In the genomic region with DNA sequence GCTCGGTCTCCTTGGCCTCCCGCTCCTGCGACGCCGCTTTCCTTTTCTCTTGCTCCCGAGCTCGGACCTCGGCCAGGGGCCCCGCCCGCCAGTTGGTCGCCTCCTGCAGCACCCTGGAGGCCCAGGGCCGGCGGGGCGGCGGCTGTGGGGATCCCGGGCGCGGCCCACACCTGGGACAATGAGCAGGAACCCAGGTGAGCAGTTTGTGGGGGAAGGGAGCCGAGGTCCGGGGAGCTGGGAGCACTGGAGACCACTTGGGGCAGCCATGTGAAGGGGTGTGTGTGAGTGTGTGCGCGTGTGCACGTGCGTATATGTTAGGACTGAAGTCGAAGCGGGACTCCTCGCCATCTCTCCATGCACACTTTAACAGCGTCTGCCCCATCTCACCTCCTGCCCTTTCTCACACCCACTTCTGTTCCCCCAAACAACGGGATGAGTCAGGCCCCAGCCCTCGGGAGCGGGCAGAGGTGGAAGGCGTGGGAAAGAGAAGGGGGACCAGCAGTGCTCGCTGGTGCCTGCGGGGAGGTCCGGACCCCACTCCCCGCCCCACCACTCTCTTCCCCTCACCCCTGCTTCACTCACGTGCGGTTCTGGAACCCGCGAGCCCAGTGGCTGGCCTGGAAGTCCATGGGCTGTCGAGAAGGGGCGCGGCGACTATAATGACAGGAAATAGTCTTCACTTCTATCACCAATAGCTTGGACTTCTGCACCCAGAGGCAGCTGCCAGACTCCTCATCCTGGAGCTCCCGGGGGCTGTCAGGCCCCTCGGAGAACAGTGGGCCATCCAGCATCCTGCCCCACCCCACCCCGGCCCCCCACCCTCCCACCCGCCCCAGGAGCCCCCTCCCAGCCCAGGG, we compare ENCODE assay signal across 1 cellular context.
TF ChIP-seq lines count a peak whose summit lies in the region.

No MANE protein-coding gene starts in this region.

TF ChIP-seq in HepG2, 621 proteins besides CTCF, POLR2A, EP300 and RAD21 (continued from another document and continues in another):
- TF ChIP-seq, protein P1, sequence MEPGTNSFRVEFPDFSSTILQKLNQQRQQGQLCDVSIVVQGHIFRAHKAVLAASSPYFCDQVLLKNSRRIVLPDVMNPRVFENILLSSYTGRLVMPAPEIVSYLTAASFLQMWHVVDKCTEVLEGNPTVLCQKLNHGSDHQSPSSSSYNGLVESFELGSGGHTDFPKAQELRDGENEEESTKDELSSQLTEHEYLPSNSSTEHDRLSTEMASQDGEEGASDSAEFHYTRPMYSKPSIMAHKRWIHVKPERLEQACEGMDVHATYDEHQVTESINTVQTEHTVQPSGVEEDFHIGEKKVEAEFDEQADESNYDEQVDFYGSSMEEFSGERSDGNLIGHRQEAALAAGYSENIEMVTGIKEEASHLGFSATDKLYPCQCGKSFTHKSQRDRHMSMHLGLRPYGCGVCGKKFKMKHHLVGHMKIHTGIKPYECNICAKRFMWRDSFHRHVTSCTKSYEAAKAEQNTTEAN (CRISPR knock-in tag; conservative IDR thresholded peaks at IDR 0.05) = peak; percentile 87
- TF ChIP-seq ZNF772 (CRISPR knock-in tag; IDR thresholded peaks at IDR 0.05) = no peak
- peak; percentile 88; the same call in 1 of the 2 replicates for TF ChIP-seq ZNF30 (CRISPR knock-in tag; IDR thresholded peaks at IDR 0.05)
- peak; percentile 91 for TF ChIP-seq ZNF891 (CRISPR knock-in tag; IDR thresholded peaks at IDR 0.05)
- peak; percentile 72 for TF ChIP-seq ZNF501 (CRISPR knock-in tag; IDR thresholded peaks at IDR 0.05)
- TF ChIP-seq, protein P2, sequence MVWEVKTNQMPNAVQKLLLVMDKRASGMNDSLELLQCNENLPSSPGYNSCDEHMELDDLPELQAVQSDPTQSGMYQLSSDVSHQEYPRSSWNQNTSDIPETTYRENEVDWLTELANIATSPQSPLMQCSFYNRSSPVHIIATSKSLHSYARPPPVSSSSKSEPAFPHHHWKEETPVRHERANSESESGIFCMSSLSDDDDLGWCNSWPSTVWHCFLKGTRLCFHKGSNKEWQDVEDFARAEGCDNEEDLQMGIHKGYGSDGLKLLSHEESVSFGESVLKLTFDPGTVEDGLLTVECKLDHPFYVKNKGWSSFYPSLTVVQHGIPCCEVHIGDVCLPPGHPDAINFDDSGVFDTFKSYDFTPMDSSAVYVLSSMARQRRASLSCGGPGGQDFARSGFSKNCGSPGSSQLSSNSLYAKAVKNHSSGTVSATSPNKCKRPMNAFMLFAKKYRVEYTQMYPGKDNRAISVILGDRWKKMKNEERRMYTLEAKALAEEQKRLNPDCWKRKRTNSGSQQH (CRISPR knock-in tag; IDR thresholded peaks at IDR 0.05; ENCODE audit: low read depth) = no peak
- TF ChIP-seq, protein P3, sequence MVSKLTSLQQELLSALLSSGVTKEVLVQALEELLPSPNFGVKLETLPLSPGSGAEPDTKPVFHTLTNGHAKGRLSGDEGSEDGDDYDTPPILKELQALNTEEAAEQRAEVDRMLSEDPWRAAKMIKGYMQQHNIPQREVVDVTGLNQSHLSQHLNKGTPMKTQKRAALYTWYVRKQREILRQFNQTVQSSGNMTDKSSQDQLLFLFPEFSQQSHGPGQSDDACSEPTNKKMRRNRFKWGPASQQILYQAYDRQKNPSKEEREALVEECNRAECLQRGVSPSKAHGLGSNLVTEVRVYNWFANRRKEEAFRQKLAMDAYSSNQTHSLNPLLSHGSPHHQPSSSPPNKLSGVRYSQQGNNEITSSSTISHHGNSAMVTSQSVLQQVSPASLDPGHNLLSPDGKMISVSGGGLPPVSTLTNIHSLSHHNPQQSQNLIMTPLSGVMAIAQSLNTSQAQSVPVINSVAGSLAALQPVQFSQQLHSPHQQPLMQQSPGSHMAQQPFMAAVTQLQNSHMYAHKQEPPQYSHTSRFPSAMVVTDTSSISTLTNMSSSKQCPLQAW (CRISPR knock-in tag; IDR thresholded peaks at IDR 0.05) = peak; percentile 54; the same call in 1 of the 2 replicates
- TF ChIP-seq, protein P4, sequence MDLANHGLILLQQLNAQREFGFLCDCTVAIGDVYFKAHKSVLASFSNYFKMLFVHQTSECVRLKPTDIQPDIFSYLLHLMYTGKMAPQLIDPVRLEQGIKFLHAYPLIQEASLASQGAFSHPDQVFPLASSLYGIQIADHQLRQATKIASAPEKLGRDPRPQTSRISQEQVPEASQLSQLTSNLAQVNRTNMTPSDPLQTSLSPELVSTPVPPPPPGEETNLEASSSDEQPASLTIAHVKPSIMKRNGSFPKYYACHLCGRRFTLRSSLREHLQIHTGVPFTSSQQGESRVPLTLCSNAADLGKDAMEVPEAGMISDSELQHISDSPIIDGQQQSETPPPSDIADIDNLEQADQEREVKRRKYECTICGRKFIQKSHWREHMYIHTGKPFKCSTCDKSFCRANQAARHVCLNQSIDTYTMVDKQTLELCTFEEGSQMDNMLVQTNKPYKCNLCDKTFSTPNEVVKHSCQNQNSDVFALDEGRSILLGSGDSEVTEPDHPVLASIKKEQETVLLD (CRISPR knock-in tag; IDR thresholded peaks at IDR 0.05; ENCODE audit: low read depth) = peak; percentile 71
- 0 out of 2 replicates have a peak, but pooled peaks have one; percentile 6 for TF ChIP-seq ZNF121 (CRISPR knock-in tag; IDR thresholded peaks at IDR 0.05)
- TF ChIP-seq, protein P5, sequence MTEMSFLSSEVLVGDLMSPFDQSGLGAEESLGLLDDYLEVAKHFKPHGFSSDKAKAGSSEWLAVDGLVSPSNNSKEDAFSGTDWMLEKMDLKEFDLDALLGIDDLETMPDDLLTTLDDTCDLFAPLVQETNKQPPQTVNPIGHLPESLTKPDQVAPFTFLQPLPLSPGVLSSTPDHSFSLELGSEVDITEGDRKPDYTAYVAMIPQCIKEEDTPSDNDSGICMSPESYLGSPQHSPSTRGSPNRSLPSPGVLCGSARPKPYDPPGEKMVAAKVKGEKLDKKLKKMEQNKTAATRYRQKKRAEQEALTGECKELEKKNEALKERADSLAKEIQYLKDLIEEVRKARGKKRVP (CRISPR knock-in tag; IDR thresholded peaks at IDR 0.05) = 0 out of 4 replicates have a peak, but pooled peaks of 1 of the 2 experiments have one; percentile 52
- TF ChIP-seq TRIM24 (CRISPR knock-in tag; IDR thresholded peaks at IDR 0.05) = no peak
- peak; percentile 75 for TF ChIP-seq ZNF777 (CRISPR knock-in tag; IDR thresholded peaks at IDR 0.05)
- peak; percentile 86 for TF ChIP-seq TGIF2 (CRISPR knock-in tag; IDR thresholded peaks at IDR 0.05)
- TF ChIP-seq, protein P6, sequence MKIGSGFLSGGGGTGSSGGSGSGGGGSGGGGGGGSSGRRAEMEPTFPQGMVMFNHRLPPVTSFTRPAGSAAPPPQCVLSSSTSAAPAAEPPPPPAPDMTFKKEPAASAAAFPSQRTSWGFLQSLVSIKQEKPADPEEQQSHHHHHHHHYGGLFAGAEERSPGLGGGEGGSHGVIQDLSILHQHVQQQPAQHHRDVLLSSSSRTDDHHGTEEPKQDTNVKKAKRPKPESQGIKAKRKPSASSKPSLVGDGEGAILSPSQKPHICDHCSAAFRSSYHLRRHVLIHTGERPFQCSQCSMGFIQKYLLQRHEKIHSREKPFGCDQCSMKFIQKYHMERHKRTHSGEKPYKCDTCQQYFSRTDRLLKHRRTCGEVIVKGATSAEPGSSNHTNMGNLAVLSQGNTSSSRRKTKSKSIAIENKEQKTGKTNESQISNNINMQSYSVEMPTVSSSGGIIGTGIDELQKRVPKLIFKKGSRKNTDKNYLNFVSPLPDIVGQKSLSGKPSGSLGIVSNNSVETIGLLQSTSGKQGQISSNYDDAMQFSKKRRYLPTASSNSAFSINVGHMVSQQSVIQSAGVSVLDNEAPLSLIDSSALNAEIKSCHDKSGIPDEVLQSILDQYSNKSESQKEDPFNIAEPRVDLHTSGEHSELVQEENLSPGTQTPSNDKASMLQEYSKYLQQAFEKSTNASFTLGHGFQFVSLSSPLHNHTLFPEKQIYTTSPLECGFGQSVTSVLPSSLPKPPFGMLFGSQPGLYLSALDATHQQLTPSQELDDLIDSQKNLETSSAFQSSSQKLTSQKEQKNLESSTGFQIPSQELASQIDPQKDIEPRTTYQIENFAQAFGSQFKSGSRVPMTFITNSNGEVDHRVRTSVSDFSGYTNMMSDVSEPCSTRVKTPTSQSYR (CRISPR knock-in tag; IDR thresholded peaks at IDR 0.05; ENCODE audit: borderline replicate concordance) = peak; percentile 49; the same call in 1 of the 2 replicates
- peak; percentile 4 for TF ChIP-seq TAF15 (IDR thresholded peaks at IDR 0.05; ENCODE audit: low read depth, low read length, poor library complexity, severe bottlenecking)
- no peak for TF ChIP-seq TBX2 (CRISPR knock-in tag; IDR thresholded peaks at IDR 0.05; ENCODE audit: borderline replicate concordance)
- TF ChIP-seq, protein P7, sequence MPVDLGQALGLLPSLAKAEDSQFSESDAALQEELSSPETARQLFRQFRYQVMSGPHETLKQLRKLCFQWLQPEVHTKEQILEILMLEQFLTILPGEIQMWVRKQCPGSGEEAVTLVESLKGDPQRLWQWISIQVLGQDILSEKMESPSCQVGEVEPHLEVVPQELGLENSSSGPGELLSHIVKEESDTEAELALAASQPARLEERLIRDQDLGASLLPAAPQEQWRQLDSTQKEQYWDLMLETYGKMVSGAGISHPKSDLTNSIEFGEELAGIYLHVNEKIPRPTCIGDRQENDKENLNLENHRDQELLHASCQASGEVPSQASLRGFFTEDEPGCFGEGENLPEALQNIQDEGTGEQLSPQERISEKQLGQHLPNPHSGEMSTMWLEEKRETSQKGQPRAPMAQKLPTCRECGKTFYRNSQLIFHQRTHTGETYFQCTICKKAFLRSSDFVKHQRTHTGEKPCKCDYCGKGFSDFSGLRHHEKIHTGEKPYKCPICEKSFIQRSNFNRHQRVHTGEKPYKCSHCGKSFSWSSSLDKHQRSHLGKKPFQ (CRISPR knock-in tag; IDR thresholded peaks at IDR 0.05; ENCODE audit: insufficient replicate concordance) = peak; percentile 87
- TF ChIP-seq SP2 (CRISPR knock-in tag; IDR thresholded peaks at IDR 0.05) = no peak; the same call in 1 of the 2 replicates
- TF ChIP-seq, protein P8, sequence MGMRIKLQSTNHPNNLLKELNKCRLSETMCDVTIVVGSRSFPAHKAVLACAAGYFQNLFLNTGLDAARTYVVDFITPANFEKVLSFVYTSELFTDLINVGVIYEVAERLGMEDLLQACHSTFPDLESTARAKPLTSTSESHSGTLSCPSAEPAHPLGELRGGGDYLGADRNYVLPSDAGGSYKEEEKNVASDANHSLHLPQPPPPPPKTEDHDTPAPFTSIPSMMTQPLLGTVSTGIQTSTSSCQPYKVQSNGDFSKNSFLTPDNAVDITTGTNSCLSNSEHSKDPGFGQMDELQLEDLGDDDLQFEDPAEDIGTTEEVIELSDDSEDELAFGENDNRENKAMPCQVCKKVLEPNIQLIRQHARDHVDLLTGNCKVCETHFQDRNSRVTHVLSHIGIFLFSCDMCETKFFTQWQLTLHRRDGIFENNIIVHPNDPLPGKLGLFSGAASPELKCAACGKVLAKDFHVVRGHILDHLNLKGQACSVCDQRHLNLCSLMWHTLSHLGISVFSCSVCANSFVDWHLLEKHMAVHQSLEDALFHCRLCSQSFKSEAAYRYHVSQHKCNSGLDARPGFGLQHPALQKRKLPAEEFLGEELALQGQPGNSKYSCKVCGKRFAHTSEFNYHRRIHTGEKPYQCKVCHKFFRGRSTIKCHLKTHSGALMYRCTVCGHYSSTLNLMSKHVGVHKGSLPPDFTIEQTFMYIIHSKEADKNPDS (CRISPR knock-in tag; IDR thresholded peaks at IDR 0.05) = no peak
- 0 out of 2 replicates have a peak, but pooled peaks have one; percentile 39 for TF ChIP-seq ESRRA (CRISPR knock-in tag; IDR thresholded peaks at IDR 0.05; ENCODE audit: low read depth)
- TF ChIP-seq, protein P9, sequence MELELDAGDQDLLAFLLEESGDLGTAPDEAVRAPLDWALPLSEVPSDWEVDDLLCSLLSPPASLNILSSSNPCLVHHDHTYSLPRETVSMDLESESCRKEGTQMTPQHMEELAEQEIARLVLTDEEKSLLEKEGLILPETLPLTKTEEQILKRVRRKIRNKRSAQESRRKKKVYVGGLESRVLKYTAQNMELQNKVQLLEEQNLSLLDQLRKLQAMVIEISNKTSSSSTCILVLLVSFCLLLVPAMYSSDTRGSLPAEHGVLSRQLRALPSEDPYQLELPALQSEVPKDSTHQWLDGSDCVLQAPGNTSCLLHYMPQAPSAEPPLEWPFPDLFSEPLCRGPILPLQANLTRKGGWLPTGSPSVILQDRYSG (CRISPR knock-in tag; IDR thresholded peaks at IDR 0.05) = peak; percentile 95
- TF ChIP-seq, protein P10, sequence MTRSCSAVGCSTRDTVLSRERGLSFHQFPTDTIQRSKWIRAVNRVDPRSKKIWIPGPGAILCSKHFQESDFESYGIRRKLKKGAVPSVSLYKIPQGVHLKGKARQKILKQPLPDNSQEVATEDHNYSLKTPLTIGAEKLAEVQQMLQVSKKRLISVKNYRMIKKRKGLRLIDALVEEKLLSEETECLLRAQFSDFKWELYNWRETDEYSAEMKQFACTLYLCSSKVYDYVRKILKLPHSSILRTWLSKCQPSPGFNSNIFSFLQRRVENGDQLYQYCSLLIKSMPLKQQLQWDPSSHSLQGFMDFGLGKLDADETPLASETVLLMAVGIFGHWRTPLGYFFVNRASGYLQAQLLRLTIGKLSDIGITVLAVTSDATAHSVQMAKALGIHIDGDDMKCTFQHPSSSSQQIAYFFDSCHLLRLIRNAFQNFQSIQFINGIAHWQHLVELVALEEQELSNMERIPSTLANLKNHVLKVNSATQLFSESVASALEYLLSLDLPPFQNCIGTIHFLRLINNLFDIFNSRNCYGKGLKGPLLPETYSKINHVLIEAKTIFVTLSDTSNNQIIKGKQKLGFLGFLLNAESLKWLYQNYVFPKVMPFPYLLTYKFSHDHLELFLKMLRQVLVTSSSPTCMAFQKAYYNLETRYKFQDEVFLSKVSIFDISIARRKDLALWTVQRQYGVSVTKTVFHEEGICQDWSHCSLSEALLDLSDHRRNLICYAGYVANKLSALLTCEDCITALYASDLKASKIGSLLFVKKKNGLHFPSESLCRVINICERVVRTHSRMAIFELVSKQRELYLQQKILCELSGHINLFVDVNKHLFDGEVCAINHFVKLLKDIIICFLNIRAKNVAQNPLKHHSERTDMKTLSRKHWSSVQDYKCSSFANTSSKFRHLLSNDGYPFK (CRISPR knock-in tag; IDR thresholded peaks at IDR 0.05; ENCODE audit: borderline replicate concordance) = no peak
- TF ChIP-seq KLF12 (CRISPR knock-in tag; IDR thresholded peaks at IDR 0.05; ENCODE audit: borderline replicate concordance) = 0 out of 2 replicates have a peak, but pooled peaks have one; percentile 52
- TF ChIP-seq KDM2A (CRISPR knock-in tag; IDR thresholded peaks at IDR 0.05; ENCODE audit: borderline replicate concordance, low read depth) = peak; percentile 27; the same call in 1 of the 2 replicates
- peak; percentile 73 for TF ChIP-seq ZNF883 (CRISPR knock-in tag; IDR thresholded peaks at IDR 0.05; ENCODE audit: not compliant biosample characterization)
- TF ChIP-seq MIER2 (CRISPR knock-in tag; IDR thresholded peaks at IDR 0.05) = 0 out of 2 replicates have a peak, but pooled peaks have one; percentile 20
- no peak for TF ChIP-seq ZNF460 (CRISPR knock-in tag; IDR thresholded peaks at IDR 0.05; ENCODE audit: borderline replicate concordance)
- TF ChIP-seq TP53 (CRISPR knock-in tag; conservative IDR thresholded peaks at IDR 0.05) = peak; percentile 91; the same call in 1 of the 2 replicates
- TF ChIP-seq, protein P11, sequence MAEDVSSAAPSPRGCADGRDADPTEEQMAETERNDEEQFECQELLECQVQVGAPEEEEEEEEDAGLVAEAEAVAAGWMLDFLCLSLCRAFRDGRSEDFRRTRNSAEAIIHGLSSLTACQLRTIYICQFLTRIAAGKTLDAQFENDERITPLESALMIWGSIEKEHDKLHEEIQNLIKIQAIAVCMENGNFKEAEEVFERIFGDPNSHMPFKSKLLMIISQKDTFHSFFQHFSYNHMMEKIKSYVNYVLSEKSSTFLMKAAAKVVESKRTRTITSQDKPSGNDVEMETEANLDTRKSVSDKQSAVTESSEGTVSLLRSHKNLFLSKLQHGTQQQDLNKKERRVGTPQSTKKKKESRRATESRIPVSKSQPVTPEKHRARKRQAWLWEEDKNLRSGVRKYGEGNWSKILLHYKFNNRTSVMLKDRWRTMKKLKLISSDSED (CRISPR knock-in tag; IDR thresholded peaks at IDR 0.05) = no peak
- peak; percentile 84 for TF ChIP-seq ZNF263 (CRISPR knock-in tag; IDR thresholded peaks at IDR 0.05)
- TF ChIP-seq ZFP37 (CRISPR knock-in tag; IDR thresholded peaks at IDR 0.05; ENCODE audit: borderline replicate concordance) = peak; percentile 97
